ENCODE assay signal across 8 cellular contexts in the genomic region with DNA sequence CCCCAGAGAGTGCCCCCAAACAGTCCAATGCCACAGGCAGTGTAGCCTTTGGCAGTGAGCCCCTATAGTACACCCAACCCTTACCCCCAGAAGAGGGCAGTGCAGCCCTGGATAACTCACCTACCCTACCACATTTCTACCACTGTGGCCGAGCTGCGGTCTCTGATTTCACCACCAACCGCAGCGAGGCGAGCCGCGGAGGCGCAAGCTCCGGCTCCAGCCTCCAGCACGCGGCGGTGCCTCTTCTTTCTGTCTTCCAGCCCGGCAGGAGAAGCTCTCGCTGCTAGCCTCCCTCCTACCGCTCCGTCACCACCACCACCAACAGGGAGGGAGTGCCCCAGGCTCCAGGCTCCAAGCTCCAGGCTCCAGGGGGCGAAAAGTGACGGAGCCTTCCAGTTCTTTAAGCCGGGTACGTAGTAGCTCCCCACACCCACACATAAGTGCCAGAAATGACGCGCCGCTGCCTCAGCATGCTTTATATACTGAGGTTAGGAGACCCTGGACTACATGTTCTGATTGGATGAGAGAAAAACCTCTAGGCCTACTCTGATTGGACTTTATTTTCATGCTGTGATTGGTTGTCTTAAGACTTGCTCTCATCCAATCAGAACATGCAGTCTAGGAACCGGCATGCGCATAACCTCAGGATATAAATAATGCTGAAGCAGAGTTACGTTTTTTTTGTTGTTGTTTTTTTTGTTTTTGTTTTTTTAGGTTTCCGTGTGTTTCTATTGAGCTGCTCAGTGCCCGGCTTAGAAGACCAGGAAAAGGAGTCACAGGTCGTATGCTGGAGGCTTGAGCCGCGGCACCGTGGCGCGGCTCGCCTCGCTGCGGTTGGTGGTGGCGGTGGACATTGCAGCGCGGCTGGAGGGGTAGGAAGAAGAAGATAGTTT. TPM values are rescaled to one million over a fixed set of nuclear protein-coding genes. Genes with fewer than 3 reads are reported as not detected.
DNase-seq lines count a peak whose midpoint lies in the region; ATAC-seq and TF ChIP-seq lines count a peak whose summit lies in the region.

PCAT7 (plus strand) TSS at position 645 of the 893 bp plus-strand sequence.

- TF ChIP-seq POLR2A in esophagus squamous epithelium (IDR thresholded peaks at IDR 0.05) = no peak

- peaks cover 2% of the 10 kb centered on the region for H3F3A ChIP-seq in neural progenitor cell (ENCODE audit: low read depth)

- no peaks in the 10 kb centered on the region for H3K4me1 ChIP-seq in esophagus squamous epithelium
- H3K4me1 ChIP-seq in neural progenitor cell = no peaks in the 10 kb centered on the region

- CTCF ChIA-PET in activated CD8-positive, alpha-beta memory T cell treated with anti-CD3 and anti-CD28 coated beads, Interleukin-2, amount 10 ng/mL, durations not matched to agents 7 days and 5 days (lab: Charles Lee) = interaction anchor here (0.8 kb wide), 1 partner anchor 577 kb away, joined by 3 read pairs; no protein-coding TSS in a partner anchor

- H3K9me3 ChIP-seq in esophagus squamous epithelium (no peaks in the 10 kb centered on the region), neural progenitor cell (ENCODE audit: low read depth) (no peaks in the 10 kb centered on the region)

- peak; percentile 50 for DNase-seq in activated CD8-positive, alpha-beta memory T cell treated with anti-CD3 and anti-CD28 coated beads, Interleukin-2, amount 10 ng/mL, durations not matched to agents 7 days and 5 days
- no peak for DNase-seq in activated CD8-positive, alpha-beta memory T cell treated with anti-CD3 and anti-CD28 coated beads, Interleukin-2, amount 50 U/mL, for 4 hours
- DNase-seq in NCI-H2029 (lab: John Stamatoyannopoulos, UW) = peak; percentile 81
- peak; percentile 91 for DNase-seq in SW480 (ENCODE audit: low spot score)
- DNase-seq in esophagus squamous epithelium (lab: John Stamatoyannopoulos, UW) = no peak
- DNase-seq in neural progenitor cell (ENCODE audit: low spot score) = peak; percentile 93
- no peak for DNase-seq in CD14-positive monocyte (ENCODE audit: low spot score)
- no peak for DNase-seq in midbrain (lab: John Stamatoyannopoulos, UW)

- no peak within 1 kb of the TSS for H3K27ac ChIP-seq in esophagus squamous epithelium
- peak within 1 kb of the TSS; percentile 76 for H3K27ac ChIP-seq in neural progenitor cell

- H3K4me2 ChIP-seq in neural progenitor cell = peak within 1 kb of the TSS; percentile 99

- peak; percentile 60 for ATAC-seq in activated CD8-positive, alpha-beta memory T cell treated with anti-CD3 and anti-CD28 coated beads, Interleukin-2, amount 10 ng/mL, durations not matched to agents 7 days and 5 days

- H3K4me3 Mint-ChIP-seq in activated CD8-positive, alpha-beta memory T cell treated with anti-CD3 and anti-CD28 coated beads, Interleukin-2, amount 10 ng/mL, durations not matched to agents 7 days and 5 days = no peak within 1 kb of the TSS
- H3K4me3 Mint-ChIP-seq in neural progenitor cell (no peak within 1 kb of the TSS), CD14-positive monocyte (no peak within 1 kb of the TSS)

- TF ChIP-seq CTCF in esophagus squamous epithelium (IDR thresholded peaks at IDR 0.05) (peak in 4 of 6 experiments; percentile 8 to 55 (median 30)), neural progenitor cell (IDR thresholded peaks at IDR 0.05) (peak; percentile 73), CD14-positive monocyte (IDR thresholded peaks at IDR 0.05) (no peak)

- intact Hi-C loops in esophagus squamous epithelium (cut with DNase I) (no loop called here), CD14-positive monocyte (cut with micrococcal nuclease) (no loop called here)

- no peaks in the 10 kb centered on the region for H3K36me3 Mint-ChIP-seq in activated CD8-positive, alpha-beta memory T cell treated with anti-CD3 and anti-CD28 coated beads, Interleukin-2, amount 10 ng/mL, durations not matched to agents 7 days and 5 days
- H3K36me3 Mint-ChIP-seq in neural progenitor cell = no peaks in the 10 kb centered on the region
- H3K36me3 Mint-ChIP-seq in CD14-positive monocyte = no peaks in the 10 kb centered on the region

- WGBS in esophagus squamous epithelium, 2 donors = 82 to 92% methylated on average over 21 to 28 of the region's 40 CpGs

- peaks cover 0 to 5% (median 0%) of the 10 kb centered on the region in 4 donors for H3K27me3 ChIP-seq in esophagus squamous epithelium
- no peaks in the 10 kb centered on the region for H3K27me3 ChIP-seq in neural progenitor cell

- H3K4me3 ChIP-seq in esophagus squamous epithelium (peak within 1 kb of the TSS in 1 of 4 donors; percentile 37), neural progenitor cell (peak within 1 kb of the TSS; percentile 66)

- H3K4me1 Mint-ChIP-seq in activated CD8-positive, alpha-beta memory T cell treated with anti-CD3 and anti-CD28 coated beads, Interleukin-2, amount 10 ng/mL, durations not matched to agents 7 days and 5 days = no peaks in the 10 kb centered on the region
- H3K4me1 Mint-ChIP-seq in neural progenitor cell (peaks cover 11% of the 10 kb centered on the region), CD14-positive monocyte (peaks cover 5% of the 10 kb centered on the region)

- peak within 1 kb of the TSS; percentile 71 for H3K9ac ChIP-seq in neural progenitor cell

- no peaks in the 10 kb centered on the region for H3K36me3 ChIP-seq in esophagus squamous epithelium
- no peaks in the 10 kb centered on the region for H3K36me3 ChIP-seq in neural progenitor cell

- H3K27me3 Mint-ChIP-seq in activated CD8-positive, alpha-beta memory T cell treated with anti-CD3 and anti-CD28 coated beads, Interleukin-2, amount 10 ng/mL, durations not matched to agents 7 days and 5 days = peaks cover 47% of the 10 kb centered on the region
- H3K27me3 Mint-ChIP-seq in neural progenitor cell (ENCODE audit: insufficient read depth, low read depth) (no peaks in the 10 kb centered on the region), CD14-positive monocyte (ENCODE audit: low read depth in 3 of 3) (peaks cover 2 to 21% (median 14%) of the 10 kb centered on the region in 3 donors)

- no peak within 1 kb of the TSS for H3K27ac Mint-ChIP-seq in activated CD8-positive, alpha-beta memory T cell treated with anti-CD3 and anti-CD28 coated beads, Interleukin-2, amount 10 ng/mL, durations not matched to agents 7 days and 5 days
- H3K27ac Mint-ChIP-seq in neural progenitor cell (no peak within 1 kb of the TSS), CD14-positive monocyte (no peak within 1 kb of the TSS)

- peaks cover 28% of the 10 kb centered on the region for H3K79me2 ChIP-seq in neural progenitor cell (ENCODE audit: low read depth)

- H4K20me1 ChIP-seq in neural progenitor cell (ENCODE audit: low read depth) = no peaks in the 10 kb centered on the region

- H3K9me3 Mint-ChIP-seq in activated CD8-positive, alpha-beta memory T cell treated with anti-CD3 and anti-CD28 coated beads, Interleukin-2, amount 10 ng/mL, durations not matched to agents 7 days and 5 days (ENCODE audit: low read depth) = no peaks in the 10 kb centered on the region
- H3K9me3 Mint-ChIP-seq in neural progenitor cell (no peaks in the 10 kb centered on the region), CD14-positive monocyte (peaks cover 0 to 2% (median 0%) of the 10 kb centered on the region in 7 donors)

- peak within 1 kb of the TSS; percentile 94 for H2AFZ ChIP-seq in neural progenitor cell (replicated peaks)

RNA-seq across cellular contexts. Expression of gene PCAT7, which starts in this region (rescaled TPM):
- not detected for total RNA-seq in activated CD8-positive, alpha-beta memory T cell treated with anti-CD3 and anti-CD28 coated beads, Interleukin-2, amount 10 ng/mL, durations not matched to agents 7 days and 5 days
- not detected for total RNA-seq in esophagus squamous epithelium
- total RNA-seq in neural progenitor cell (ENCODE audit: low replicate concordance) = 12.3 and 19.9 TPM in 2 replicates
- polyA plus RNA-seq in CD14-positive monocyte = not detected

Comparison
In these comparisons a context has a peak if more than half of its experiments do, and no peak if none do; other contexts are left out.
1. RNA of gene PCAT7 (total RNA-seq): 12.3 to 19.9 TPM in neural progenitor cell; not detected in activated CD8-positive, alpha-beta memory T cell treated with anti-CD3 and anti-CD28 coated beads, Interleukin-2, amount 10 ng/mL, durations not matched to agents 7 days and 5 days and not detected in esophagus squamous epithelium; every median in the first group is over 10 times any median in the second.
2. Peak in DNase-seq and ATAC-seq in activated CD8-positive, alpha-beta memory T cell treated with anti-CD3 and anti-CD28 coated beads, Interleukin-2, amount 10 ng/mL, durations not matched to agents 7 days and 5 days; RNA of the gene not detected or under 1 TPM.
3. DNase-seq: peak in NCI-H2029 (single experiment), SW480 (single experiment) and neural progenitor cell (single experiment); none in activated CD8-positive, alpha-beta memory T cell treated with anti-CD3 and anti-CD28 coated beads, Interleukin-2, amount 50 U/mL, for 4 hours (single experiment), esophagus squamous epithelium (single experiment), CD14-positive monocyte (single experiment) and midbrain (single experiment).